ENCODE assay signal across 8 cellular contexts in the genomic region with DNA sequence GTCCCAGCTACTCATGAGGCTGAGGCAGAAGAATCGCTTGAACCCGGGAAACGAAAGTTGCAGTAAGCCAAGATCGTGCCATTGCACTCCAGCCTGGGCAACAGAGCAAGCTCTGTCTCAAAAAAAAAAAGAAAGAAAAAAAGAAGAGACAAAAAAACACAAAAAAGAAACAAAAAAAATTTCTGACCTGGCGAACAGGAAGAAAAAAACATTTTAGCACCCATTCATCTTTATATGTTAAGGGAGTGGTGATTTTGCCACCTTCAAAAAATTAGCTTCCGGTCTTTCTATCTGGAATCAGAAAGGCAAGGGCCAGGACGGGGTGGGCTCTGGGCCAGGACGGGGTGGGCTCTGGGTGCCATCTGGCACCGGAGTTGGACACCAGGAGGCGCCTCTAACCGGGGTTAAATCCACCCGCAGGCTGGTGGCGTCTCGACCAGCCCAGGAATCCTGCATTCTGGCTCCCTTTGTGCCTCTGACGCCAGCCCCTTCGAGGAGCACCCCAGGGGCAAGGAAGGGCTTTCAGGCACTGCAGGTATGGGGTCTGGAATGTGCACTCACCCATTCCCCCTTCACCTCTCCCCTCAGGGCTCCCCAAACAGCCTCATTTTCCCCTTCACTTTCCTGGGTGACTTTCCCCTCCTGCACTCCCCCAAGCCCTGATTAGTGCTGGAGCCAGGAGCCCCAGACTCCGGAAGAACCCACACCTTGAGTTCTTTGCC. TPM values are rescaled to one million over a fixed set of nuclear protein-coding genes. Genes with fewer than 3 reads are reported as not detected.
DNase-seq lines count a peak whose midpoint lies in the region; ATAC-seq and TF ChIP-seq lines count a peak whose summit lies in the region.

No MANE protein-coding gene starts in this region.

- peak overlapping the region in 2 of 3 donors; percentile 43 to 50 for H3K9ac ChIP-seq in skeletal muscle tissue (ENCODE audit: low read depth in 1 of 3, low read length in 3 of 3)

- DNase-seq in CD4-positive, CD25-positive, alpha-beta regulatory T cell: peak; percentile 51 to 72 (median 63)
- peak; percentile 55 to 61 (median 59) for DNase-seq in T-helper 17 cell
- peak; percentile 73 to 89 (median 85) for DNase-seq in adrenal gland
- peak; percentile 73 for DNase-seq in right atrium auricular region (ENCODE audit: low spot score)

- no peaks in the 10 kb centered on the region for H3K27me3 Mint-ChIP-seq in CD4-positive, CD25-positive, alpha-beta regulatory T cell
- H3K27me3 Mint-ChIP-seq in IgD-negative memory B cell (peaks cover 4% of the 10 kb centered on the region), T-helper 17 cell (no peaks in the 10 kb centered on the region)

- H3K27me3 ChIP-seq in CD4-positive, CD25-positive, alpha-beta regulatory T cell (ENCODE audit: control insufficient read depth, insufficient read depth, low read length): no peaks in the 10 kb centered on the region
- H3K27me3 ChIP-seq in adrenal gland (no peaks in the 10 kb centered on the region), right atrium auricular region (no peaks in the 10 kb centered on the region), skeletal muscle tissue (ENCODE audit: control insufficient read depth in 3 of 3, insufficient read depth in 3 of 3, low read length in 3 of 3) (peaks cover 0 to 7% (median 3%) of the 10 kb centered on the region in 3 donors)

- H3K9me3 Mint-ChIP-seq in CD4-positive, CD25-positive, alpha-beta regulatory T cell: no peaks in the 10 kb centered on the region
- no peaks in the 10 kb centered on the region for H3K9me3 Mint-ChIP-seq in IgD-negative memory B cell

- H3K27ac ChIP-seq in CD4-positive, CD25-positive, alpha-beta regulatory T cell (ENCODE audit: insufficient read depth, low read length, poor library complexity, severe bottlenecking): no peak overlapping the region
- H3K27ac ChIP-seq in adrenal gland (peak overlapping the region in 1 of 5 donors; percentile 17), right atrium auricular region (peak overlapping the region in 1 of 2 donors; percentile 19), skeletal muscle tissue (ENCODE audit: low read depth, low read length) (no peak overlapping the region)

- intact Hi-C loops in adrenal gland (cut with DNase I): loop anchor here in 1 of 2 donors (5.0 kb wide), 1 partner anchor 77 kb away; no protein-coding TSS in a partner anchor

- H3K36me3 Mint-ChIP-seq in CD4-positive, CD25-positive, alpha-beta regulatory T cell: no peaks in the 10 kb centered on the region
- H3K36me3 Mint-ChIP-seq in IgD-negative memory B cell (no peaks in the 10 kb centered on the region), T-helper 17 cell (ENCODE audit: low read depth) (no peaks in the 10 kb centered on the region)

- H3K4me1 ChIP-seq in CD4-positive, CD25-positive, alpha-beta regulatory T cell (ENCODE audit: control insufficient read depth, insufficient read depth, low read length, poor library complexity, severe bottlenecking): peaks cover 39% of the 10 kb centered on the region
- H3K4me1 ChIP-seq in adrenal gland (replicated peaks in 1 of 2): peaks cover 20 to 28% of the 10 kb centered on the region in 2 donors
- H3K4me1 ChIP-seq in right atrium auricular region: peaks cover 0 to 38% of the 10 kb centered on the region in 2 donors
- peaks cover 13 to 21% (median 19%) of the 10 kb centered on the region in 3 donors for H3K4me1 ChIP-seq in skeletal muscle tissue (ENCODE audit: control insufficient read depth in 3 of 3, insufficient read depth in 3 of 3, low read length in 3 of 3)

- no peak for TF ChIP-seq POLR2A in adrenal gland (IDR thresholded peaks at IDR 0.05)

- H3K9me3 ChIP-seq in CD4-positive, CD25-positive, alpha-beta regulatory T cell (ENCODE audit: control insufficient read depth in 2 of 2, low read length in 2 of 2): no peaks in the 10 kb centered on the region
- no peaks in the 10 kb centered on the region for H3K9me3 ChIP-seq in T-helper 17 cell (ENCODE audit: control insufficient read depth, low read length, poor library complexity, severe bottlenecking)
- no peaks in the 10 kb centered on the region for H3K9me3 ChIP-seq in adrenal gland (replicated peaks in 1 of 3)
- H3K9me3 ChIP-seq in right atrium auricular region: no peaks in the 10 kb centered on the region
- no peaks in the 10 kb centered on the region for H3K9me3 ChIP-seq in skeletal muscle tissue (ENCODE audit: control insufficient read depth in 3 of 3, low read length in 3 of 3)

- 23 to 33% (median 27%) methylated on average over 11 to 17 of the region's 17 CpGs for WGBS in adrenal gland, 4 donors

- H3K27ac Mint-ChIP-seq in CD4-positive, CD25-positive, alpha-beta regulatory T cell: peak overlapping the region; percentile 75 to 82 (median 79)
- H3K27ac Mint-ChIP-seq in IgD-negative memory B cell: peak overlapping the region in 2 of 3 donors; percentile 14 to 86
- peak overlapping the region; percentile 81 for H3K27ac Mint-ChIP-seq in T-helper 17 cell

- no peaks in the 10 kb centered on the region for H3K36me3 ChIP-seq in CD4-positive, CD25-positive, alpha-beta regulatory T cell (ENCODE audit: control insufficient read depth, insufficient read depth, low read length)
- H3K36me3 ChIP-seq in adrenal gland (replicated peaks in 1 of 2) (no peaks in the 10 kb centered on the region), right atrium auricular region (no peaks in the 10 kb centered on the region), skeletal muscle tissue (ENCODE audit: control insufficient read depth in 3 of 3, insufficient read depth in 3 of 3, low read length in 3 of 3) (no peaks in the 10 kb centered on the region)

- peak; percentile 62 to 63 for ATAC-seq in CD4-positive, CD25-positive, alpha-beta regulatory T cell (ENCODE audit: low read depth in 2 of 2)
- ATAC-seq in T-helper 17 cell (peak; percentile 71), HG03196 (IDR thresholded peaks at IDR 0.05; ENCODE audit: unreplicated experiment) (no peak), HG03280 (IDR thresholded peaks at IDR 0.05; ENCODE audit: unreplicated experiment) (no peak)

- H3K4me1 Mint-ChIP-seq in CD4-positive, CD25-positive, alpha-beta regulatory T cell: peaks cover 9 to 36% (median 17%) of the 10 kb centered on the region in 4 donors
- peaks cover 27 to 33% (median 32%) of the 10 kb centered on the region in 3 donors for H3K4me1 Mint-ChIP-seq in IgD-negative memory B cell
- H3K4me1 Mint-ChIP-seq in T-helper 17 cell: peaks cover 25% of the 10 kb centered on the region

- H3K4me3 ChIP-seq in CD4-positive, CD25-positive, alpha-beta regulatory T cell (ENCODE audit: low read depth, low read length): no peak overlapping the region
- H3K4me3 ChIP-seq in adrenal gland: no peak overlapping the region
- H3K4me3 ChIP-seq in right atrium auricular region: no peak overlapping the region
- H3K4me3 ChIP-seq in skeletal muscle tissue (ENCODE audit: low read length in 3 of 3): peak overlapping the region; percentile 9 to 45 (median 35)

- peak overlapping the region; percentile 48 to 73 (median 59) for H3K4me3 Mint-ChIP-seq in CD4-positive, CD25-positive, alpha-beta regulatory T cell
- H3K4me3 Mint-ChIP-seq in IgD-negative memory B cell (peak overlapping the region; percentile 42 to 80 (median 60)), T-helper 17 cell (peak overlapping the region; percentile 49)

- TF ChIP-seq CTCF in adrenal gland (IDR thresholded peaks at IDR 0.05) (peak; percentile 55 to 81 (median 74)), right atrium auricular region (IDR thresholded peaks at IDR 0.05) (peak; percentile 45 to 79)

RNA-seq across cellular contexts. Expression of a gene that starts 10.4 kb away (rescaled TPM):
- total RNA-seq in CD4-positive, CD25-positive, alpha-beta regulatory T cell: 4.5 TPM
- polyA plus RNA-seq in CD4-positive, CD25-positive, alpha-beta regulatory T cell: under 1 TPM; 0.46 to 0.82 (median 0.54) TPM
- polyA plus RNA-seq in IgD-negative memory B cell (1.2 TPM), adrenal gland (1 to 10 TPM; 1.7 to 6.4 (median 3.2) TPM)
- total RNA-seq in T-helper 17 cell (1 to 10 TPM; 4.2 to 5.3 TPM), adrenal gland (10 to 100 TPM in 4 of 8 donors, 1 to 10 TPM in 4; 5.8 to 15.4 (median 10.2) TPM), right atrium auricular region (1 to 10 TPM; 5.7 to 9.8 TPM), skeletal muscle tissue (2.6 TPM)

RNA-seq across cellular contexts. Expression of a gene that starts 10.6 kb away (rescaled TPM):
- 61.2 TPM for total RNA-seq in CD4-positive, CD25-positive, alpha-beta regulatory T cell
- polyA plus RNA-seq in CD4-positive, CD25-positive, alpha-beta regulatory T cell: 100 to 1,000 TPM; 205 to 244 (median 237) TPM
- polyA plus RNA-seq in IgD-negative memory B cell (208 TPM), adrenal gland (100 to 1,000 TPM; 134 to 459 (median 340) TPM)
- total RNA-seq in T-helper 17 cell (10 to 100 TPM; 62.4 to 73.0 TPM), adrenal gland (100 to 1,000 TPM in 7 of 8 donors, 10 to 100 TPM in 1; 95.8 to 224 (median 137) TPM), right atrium auricular region (100 to 1,000 TPM; 272 to 304 TPM), skeletal muscle tissue (36.0 TPM)

RNA-seq across cellular contexts. Expression of a gene that starts 20.6 kb away (rescaled TPM):
- 38.2 TPM for total RNA-seq in CD4-positive, CD25-positive, alpha-beta regulatory T cell
- polyA plus RNA-seq in CD4-positive, CD25-positive, alpha-beta regulatory T cell: 1 to 10 TPM; 6.6 to 9.3 (median 8.5) TPM
- 17.6 TPM for polyA plus RNA-seq in IgD-negative memory B cell
- 10 to 100 TPM; 31.0 to 31.9 TPM for total RNA-seq in T-helper 17 cell
- total RNA-seq in adrenal gland: 10 to 100 TPM; 16.8 to 69.6 (median 44.9) TPM
- 10 to 100 TPM; 11.9 to 34.6 (median 20.5) TPM for polyA plus RNA-seq in adrenal gland
- 10 to 100 TPM; 18.2 to 19.4 TPM for total RNA-seq in right atrium auricular region
- total RNA-seq in skeletal muscle tissue: 16.2 TPM

Comparison
In these comparisons a context has a peak if more than half of its experiments do, and no peak if none do; other contexts are left out.
1. ATAC-seq: peak in CD4-positive, CD25-positive, alpha-beta regulatory T cell (2 of 2) and T-helper 17 cell (single experiment); none in HG03196 (single experiment) and HG03280 (single experiment).
2. H3K4me3 ChIP-seq: peak in skeletal muscle tissue (3 of 3); none in CD4-positive, CD25-positive, alpha-beta regulatory T cell (single experiment), adrenal gland (0 of 4) and right atrium auricular region (0 of 2).
3. Peak in every context shown above with its lines, with median percentiles within 50 percentile points of each other: DNase-seq, H3K27ac Mint-ChIP-seq and H3K4me3 Mint-ChIP-seq.